In the genomic region with DNA sequence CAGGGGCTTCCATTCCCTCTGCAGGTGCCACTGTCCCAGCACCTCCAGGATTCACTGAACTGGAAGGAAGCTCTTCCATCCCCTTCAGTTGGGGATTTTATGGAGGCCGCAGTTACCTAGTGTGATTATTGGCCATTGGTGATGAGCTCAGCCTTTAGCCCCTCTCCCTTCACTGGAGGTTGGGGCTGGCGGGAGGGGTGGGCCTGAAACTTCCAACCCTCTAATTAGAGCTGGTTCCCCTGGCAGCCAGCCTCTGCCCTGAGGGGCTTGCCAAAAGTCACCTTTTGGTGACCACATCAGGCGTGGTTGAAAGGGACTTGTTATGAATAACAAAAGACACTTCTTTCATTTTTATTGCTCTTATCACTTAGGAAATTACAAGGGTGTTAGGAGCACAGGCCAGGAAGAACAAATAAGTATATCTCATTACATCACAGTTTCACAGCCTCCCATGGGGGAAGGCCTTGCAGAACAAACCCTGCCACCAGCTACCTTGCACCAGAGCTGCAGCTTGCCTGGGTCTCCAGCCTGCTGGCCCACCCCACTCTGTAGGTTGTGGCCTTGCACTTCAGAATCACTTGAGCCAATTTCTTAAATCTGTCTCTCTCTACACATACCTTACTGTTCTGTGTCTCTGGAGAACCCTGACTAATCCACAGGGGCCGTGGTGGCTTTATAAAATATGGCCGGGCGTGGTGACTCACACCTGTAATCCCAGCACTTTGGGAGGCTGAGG, we compare ENCODE assay signal across 10 cellular contexts. TPM values are rescaled to one million over a fixed set of nuclear protein-coding genes. Genes with fewer than 3 reads are reported as not detected.
DNase-seq lines count a peak whose midpoint lies in the region; FAIRE-seq and TF ChIP-seq lines count a peak whose summit lies in the region.
"Had no signal": no experiment of that assay in that cellular context is flagged by ENCODE, and none has a peak within 500 bp of the region (broad histone marks: within the 10 kb centered on the region; RNA-seq: fewer than 3 reads in every experiment).

No MANE protein-coding gene starts in this region.

- H3K4me3 ChIP-seq in esophagus squamous epithelium (no peak overlapping the region), skeletal muscle cell (ENCODE audit: low read depth, low read length) (peak overlapping the region; percentile 75), tibial nerve (no peak overlapping the region)
- H3K4me3 ChIP-seq: K562 had no signal

- TF ChIP-seq EP300 in tibial nerve (IDR thresholded peaks at IDR 0.05) = no peak

- H3K27me3 ChIP-seq in esophagus squamous epithelium (no peaks in the 10 kb centered on the region), tibial nerve (no peaks in the 10 kb centered on the region)

- H3K4me1 ChIP-seq in esophagus squamous epithelium (peaks cover 9 to 96% (median 47%) of the 10 kb centered on the region in 3 donors), tibial nerve (peaks cover 0 to 74% (median 31%) of the 10 kb centered on the region in 4 donors)

- H3K36me3 ChIP-seq in esophagus squamous epithelium (peaks cover 0 to 24% (median 0%) of the 10 kb centered on the region in 3 donors), tibial nerve (no peaks in the 10 kb centered on the region)

- no peak for TF ChIP-seq CTCF in esophagus squamous epithelium (IDR thresholded peaks at IDR 0.05)
- TF ChIP-seq CTCF in tibial nerve (IDR thresholded peaks at IDR 0.05) = no peak

- intact Hi-C loops in esophagus squamous epithelium (cut with DNase I) = no loop called here

- 49 to 76% methylated on average over 2 to 3 of the region's 6 CpGs for WGBS in esophagus squamous epithelium, 2 donors
- 84 to 91% methylated on average over 6 of the region's 6 CpGs for WGBS in tibial nerve, 2 donors

- H3K9me3 ChIP-seq in esophagus squamous epithelium (no peaks in the 10 kb centered on the region), tibial nerve (no peaks in the 10 kb centered on the region)

- no peak for FAIRE-seq in GM19239 (lab: Jason Lieb, UNC)
- FAIRE-seq: K562 had no signal

- H3K27ac ChIP-seq in esophagus squamous epithelium (peak overlapping the region; percentile 11 to 95 (median 54)), tibial nerve (peak overlapping the region in 1 of 4 donors; percentile 36)

- no peak for TF ChIP-seq POLR2A in esophagus squamous epithelium (IDR thresholded peaks at IDR 0.05)
- TF ChIP-seq POLR2A in tibial nerve (IDR thresholded peaks at IDR 0.05) = no peak

- peak; percentile 40 for DNase-seq in NCI-H82 (lab: John Stamatoyannopoulos, UW)
- DNase-seq in NCI-H82 treated with DMSO at 0.1 percent for 48 hours (lab: John Stamatoyannopoulos, UW; ENCODE audit: unreplicated experiment) = no peak
- DNase-seq in NCI-H146 (lab: John Stamatoyannopoulos, UW) = peak; percentile 95
- no peak for DNase-seq in esophagus squamous epithelium (lab: John Stamatoyannopoulos, UW)
- DNase-seq in skeletal muscle cell (ENCODE audit: low read depth) = no peak
- DNase-seq in tibial nerve (ENCODE audit: low spot score in 2 of 2) = no peak
- no peak for DNase-seq in T1000 (lab: John Stamatoyannopoulos, UW)
- DNase-seq in GM19239 (ENCODE audit: insufficient read length, low spot score) = no peak
- DNase-seq: anterior cingulate cortex had no signal

RNA-seq across cellular contexts. Expression of gene PYGB, which starts 5.0 kb away (rescaled TPM):
- total RNA-seq in esophagus squamous epithelium = 100 to 1,000 TPM in 2 of 4 donors, 10 to 100 TPM in 2; 70.8 to 127 (median 95.6) TPM
- 100 to 1,000 TPM in 1 of 4 donors, 10 to 100 TPM in 3; 71.6 to 119 (median 78.6) TPM for total RNA-seq in tibial nerve

RNA-seq across cellular contexts. Expression of gene ENTPD6, which starts 57.3 kb away (rescaled TPM):
- total RNA-seq in esophagus squamous epithelium (10 to 100 TPM; 26.5 to 48.4 (median 40.2) TPM), tibial nerve (100 to 1,000 TPM in 1 of 4 donors, 10 to 100 TPM in 3; 62.2 to 114 (median 67.0) TPM)

Comparison
In these comparisons a context has a peak if more than half of its experiments do, and no peak if none do; other contexts are left out.
1. DNase-seq: peak in NCI-H82 (single experiment) and NCI-H146 (single experiment); none in NCI-H82 treated with DMSO at 0.1 percent for 48 hours (single experiment), esophagus squamous epithelium (single experiment), skeletal muscle cell (single experiment), tibial nerve (0 of 2), T1000 (single experiment) and GM19239 (single experiment).